ENCODE assay signal across 16 cellular contexts in the genomic region with DNA sequence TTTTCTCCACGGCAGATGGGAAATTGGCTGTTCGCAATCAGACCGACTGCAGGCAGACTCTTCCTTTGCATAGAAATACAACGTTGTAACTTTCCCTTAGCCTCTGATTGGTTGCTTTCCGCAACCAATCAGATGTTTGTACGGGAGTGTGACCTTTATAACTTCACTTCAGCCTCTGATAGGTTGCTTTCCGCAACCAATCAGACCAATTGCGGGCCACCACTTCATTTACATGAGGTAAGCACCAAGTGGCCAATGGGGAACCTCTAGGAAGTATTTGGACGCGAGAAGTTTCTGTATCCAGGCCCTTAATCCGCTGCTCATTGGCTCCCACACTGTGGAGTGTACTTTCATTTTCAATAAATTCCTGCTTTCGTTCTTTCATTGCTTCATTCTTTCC. TPM values are rescaled to one million over a fixed set of nuclear protein-coding genes. Genes with fewer than 3 reads are reported as not detected.
DNase-seq lines count a peak whose midpoint lies in the region; ATAC-seq, FAIRE-seq and TF ChIP-seq lines count a peak whose summit lies in the region.
"Had no signal": no experiment of that assay in that cellular context is flagged by ENCODE, and none has a peak within 500 bp of the region (broad histone marks: within the 10 kb centered on the region; RNA-seq: fewer than 3 reads in every experiment).

No MANE protein-coding gene starts in this region.

- FAIRE-seq in K562 (lab: Jason Lieb, UNC): no peak

- peaks cover 19% of the 10 kb centered on the region; the same call in 2 of the 3 replicates for H3K36me3 ChIP-seq in K562 (ENCODE audit: control insufficient read depth, insufficient read depth, low read length)

- no peaks in the 10 kb centered on the region for H3K9me3 ChIP-seq in K562 (replicated peaks; ENCODE audit: control insufficient read depth, insufficient read depth, low read depth, low read length)

- no peak overlapping the region for H3K4me3 ChIP-seq in K562
- H3K4me3 ChIP-seq: BLaER1 treated with 17β-estradiol and CSF1 and Interleukin-3, amounts not matched to agents 10 nM and 100 nM had no signal

- no peaks in the 10 kb centered on the region for H4K20me1 ChIP-seq in K562 (replicated peaks; ENCODE audit: control insufficient read depth, insufficient read depth, low read length)
- H4K20me1 ChIP-seq: BLaER1 treated with 17β-estradiol and CSF1 and Interleukin-3, amounts not matched to agents 10 nM and 100 nM had no signal

- H3K36me3 Mint-ChIP-seq in activated CD4-positive, alpha-beta T cell treated with anti-CD3 and anti-CD28 coated beads, Interleukin-2, amount 10 ng/mL, durations not matched to agents 24 days and 14 days (ENCODE audit: low read depth): peaks cover 38% of the 10 kb centered on the region
- H3K36me3 Mint-ChIP-seq in neural crest cell (ENCODE audit: low read depth): peaks cover 17% of the 10 kb centered on the region
- H3K36me3 Mint-ChIP-seq in activated naive CD4-positive, alpha-beta T cell treated with anti-CD3 and anti-CD28 coated beads, Interleukin-2, amount 50 U/mL, for 72 hours: peaks cover 15 to 22% of the 10 kb centered on the region in 2 donors

- H3K9me3 Mint-ChIP-seq in activated CD4-positive, alpha-beta T cell treated with anti-CD3 and anti-CD28 coated beads, Interleukin-2, amount 10 ng/mL, durations not matched to agents 24 days and 14 days: no peaks in the 10 kb centered on the region
- peaks cover 3% of the 10 kb centered on the region for H3K9me3 Mint-ChIP-seq in neural crest cell
- peaks cover 0 to 4% of the 10 kb centered on the region in 2 donors for H3K9me3 Mint-ChIP-seq in activated naive CD4-positive, alpha-beta T cell treated with anti-CD3 and anti-CD28 coated beads, Interleukin-2, amount 50 U/mL, for 72 hours
- H3K9me3 Mint-ChIP-seq: HFFc6 had no signal

- no peak for TF ChIP-seq RAD21 in K562 (CRISPR knock-in tag; conservative IDR thresholded peaks at IDR 0.05 in 1 of 2, IDR thresholded peaks at IDR 0.05 in 1 of 2)

- no peaks in the 10 kb centered on the region for H3K27me3 Mint-ChIP-seq in activated CD4-positive, alpha-beta T cell treated with anti-CD3 and anti-CD28 coated beads, Interleukin-2, amount 10 ng/mL, durations not matched to agents 24 days and 14 days
- H3K27me3 Mint-ChIP-seq in neural crest cell (ENCODE audit: low read depth): no peaks in the 10 kb centered on the region
- H3K27me3 Mint-ChIP-seq: CD4-positive, alpha-beta T cell had no signal

- in situ Hi-C loops in K562 (cut with MboI): no loop called here

- no peak overlapping the region for H2AFZ ChIP-seq in K562 (ENCODE audit: low read depth, low read length)

- H3K27ac ChIP-seq in K562 (ENCODE audit: extremely low read depth, low read depth, low read length): no peak overlapping the region
- H3K27ac ChIP-seq: BLaER1 treated with 17β-estradiol and CSF1 and Interleukin-3, amounts not matched to agents 10 nM and 100 nM; HL-60 had no signal

- WGBS in K562 (ENCODE audit: insufficient coverage, low coverage, missing lambda C conversion rate): 82% methylated on average over 12 of the region's 12 CpGs

- no peak overlapping the region for H3K9ac ChIP-seq in K562 (ENCODE audit: insufficient read depth in 1 of 2, low read depth in 2 of 2, low read length in 2 of 2)
- H3K9ac ChIP-seq: BLaER1 treated with 17β-estradiol and CSF1 and Interleukin-3, amounts not matched to agents 10 nM and 100 nM had no signal

- POLR2A ChIA-PET in K562 (lab: Yijun Ruan, JAX): no interaction called here

- H3K4me1 Mint-ChIP-seq in activated CD4-positive, alpha-beta T cell treated with anti-CD3 and anti-CD28 coated beads, Interleukin-2, amount 10 ng/mL, durations not matched to agents 24 days and 14 days: peaks cover 16% of the 10 kb centered on the region
- H3K4me1 Mint-ChIP-seq in neural crest cell: peaks cover 9% of the 10 kb centered on the region

- H3K27me3 ChIP-seq in K562 (ENCODE audit: control insufficient read depth in 2 of 2, insufficient read depth in 2 of 2, low read length in 2 of 2): no peaks in the 10 kb centered on the region
- H3K27me3 ChIP-seq: BLaER1 treated with 17β-estradiol and CSF1 and Interleukin-3, amounts not matched to agents 10 nM and 100 nM had no signal

- no peak for ATAC-seq in K562
- no peak for ATAC-seq in GM21447 (IDR thresholded peaks at IDR 0.05; ENCODE audit: unreplicated experiment)
- ATAC-seq in activated naive CD4-positive, alpha-beta T cell treated with anti-CD3 and anti-CD28 coated beads, Interleukin-2, amount 50 U/mL, for 72 hours: no peak

- no peak for TF ChIP-seq POLR2A in K562 (conservative IDR thresholded peaks at IDR 0.05)

- H3K4me3 Mint-ChIP-seq in activated CD4-positive, alpha-beta T cell treated with anti-CD3 and anti-CD28 coated beads, Interleukin-2, amount 10 ng/mL, durations not matched to agents 24 days and 14 days: no peak overlapping the region
- H3K4me3 Mint-ChIP-seq in neural crest cell: no peak overlapping the region
- H3K4me3 Mint-ChIP-seq: CD4-positive, alpha-beta T cell; HFFc6 had no signal

- no peak overlapping the region for H3K27ac Mint-ChIP-seq in activated CD4-positive, alpha-beta T cell treated with anti-CD3 and anti-CD28 coated beads, Interleukin-2, amount 10 ng/mL, durations not matched to agents 24 days and 14 days
- H3K27ac Mint-ChIP-seq in neural crest cell (ENCODE audit: unreplicated experiment): peak overlapping the region; percentile 43
- H3K27ac Mint-ChIP-seq in activated naive CD4-positive, alpha-beta T cell treated with anti-CD3 and anti-CD28 coated beads, Interleukin-2, amount 50 U/mL, for 72 hours: no peak overlapping the region
- H3K27ac Mint-ChIP-seq: CD4-positive, alpha-beta T cell; HFFc6 had no signal

- no peaks in the 10 kb centered on the region for H3K9me1 ChIP-seq in K562 (ENCODE audit: control insufficient read depth, insufficient read depth, low read length)

- H3K4me2 ChIP-seq in K562 (ENCODE audit: insufficient read depth, low read length): no peak overlapping the region
- H3K4me2 ChIP-seq: BLaER1 treated with 17β-estradiol and CSF1 and Interleukin-3, amounts not matched to agents 10 nM and 100 nM had no signal

- BruUV-seq in K562 (replicated peaks; lab: Mats Ljungman, UMichigan): no TSS peak

- CTCF ChIA-PET in K562 (lab: Yijun Ruan, JAX; ENCODE audit: low intra/inter-chr PET ratio): no interaction called here

- TF ChIP-seq CTCF in K562 (IDR thresholded peaks at IDR 0.05 in 2 of 3, conservative IDR thresholded peaks at IDR 0.05 in 1 of 3; ENCODE audit: insufficient read depth in 2 of 3, low read depth in 1 of 3, low read length in 3 of 3): no peak
- no peak for TF ChIP-seq CTCF in neural crest cell (conservative IDR thresholded peaks at IDR 0.05)

- peak; percentile 42 for DNase-seq in activated CD4-positive, alpha-beta T cell treated with anti-CD3 and anti-CD28 coated beads, Interleukin-2, amount 10 ng/mL, durations not matched to agents 24 days and 14 days
- no peak for DNase-seq in activated CD4-positive, alpha-beta T cell treated with anti-CD3 and anti-CD28 coated beads for 48 hours
- DNase-seq in K562 (ENCODE audit: extremely low read depth in 1 of 4, low spot score in 3 of 4): no peak
- no peak for DNase-seq in neural crest cell (ENCODE audit: low read depth, low spot score)
- DNase-seq in activated naive CD4-positive, alpha-beta T cell treated with anti-CD3 and anti-CD28 coated beads, Interleukin-2, amount 50 U/mL, for 72 hours (ENCODE audit: low spot score in 2 of 2): no peak
- no peak for DNase-seq in NCI-H748 treated with DMSO at 0.1 percent for 48 hours (lab: John Stamatoyannopoulos, UW)
- DNase-seq: 8988T; AML-193; Calu3; CD4-positive, alpha-beta T cell; DMS 273 treated with DMSO at 0.1 percent for 48 hours; HCEC 1CT; HFFc6 had no signal

- H3K4me1 ChIP-seq in K562 (replicated peaks in 1 of 2; ENCODE audit: control insufficient read depth in 2 of 2, insufficient read depth in 2 of 2, low read length in 2 of 2): peaks cover 0 to 15% of the 10 kb centered on the region in 2 experiments; a peak in 3 of 5 replicates
- H3K4me1 ChIP-seq: BLaER1 treated with 17β-estradiol and CSF1 and Interleukin-3, amounts not matched to agents 10 nM and 100 nM had no signal

- no peak for TF ChIP-seq EP300 in K562 (IDR thresholded peaks at IDR 0.05; ENCODE audit: low read length)

- intact Hi-C loops in activated CD4-positive, alpha-beta T cell treated with anti-CD3 and anti-CD28 coated beads, Interleukin-2, amount 10 ng/mL, durations not matched to agents 24 days and 14 days (cut with micrococcal nuclease): no loop called here
- intact Hi-C loops in K562 (cut with micrococcal nuclease): loop anchor here (5.0 kb wide), 1 partner anchor 47 kb away; the partner anchor contains the start of gene HAT1

- H3K79me2 ChIP-seq in K562 (ENCODE audit: control insufficient read depth, insufficient read depth, low read length): peaks cover 10% of the 10 kb centered on the region

RNA-seq across cellular contexts. Expression of gene SLC25A12, which starts 19.1 kb away (rescaled TPM):
- total RNA-seq in activated CD4-positive, alpha-beta T cell treated with anti-CD3 and anti-CD28 coated beads, Interleukin-2, amount 10 ng/mL, durations not matched to agents 24 days and 14 days: 30.9 and 34.3 TPM in 2 replicates
- 36.2 and 70.5 TPM in 2 replicates for total RNA-seq in K562 (2011; cell fraction: chromatin; rRNA removed; ENCODE audit: low replicate concordance)
- total RNA-seq in K562 (2011; cell fraction: nucleolus; rRNA removed): 12.8 and 19.2 TPM in 2 replicates
- 30.2 and 31.1 TPM in 2 replicates for total RNA-seq in K562 (2011; cell fraction: nucleoplasm; rRNA removed)
- total RNA-seq in K562 (2014; rRNA removed) (13.5 and 17.5 TPM in 2 replicates), K562 (2014; rRNA removed; fragmentation: Illumina TruSeq; extraction: Trizol) (23.8 and 24.6 TPM in 2 replicates), K562 (2015; rRNA removed; fragmentation: Illumina TruSeq; extraction: Trizol) (22.6 and 22.7 TPM in 2 replicates), K562 (2021) (20.5 and 21.3 TPM in 2 replicates), neural crest cell (20.4 and 20.5 TPM in 2 replicates)
- polyA plus RNA-seq in K562 (2011; rRNA removed) (27.1 and 36.5 TPM in 2 replicates), K562 (2014; fragmentation: Illumina TruSeq; extraction: Trizol) (20.3 and 21.7 TPM in 2 replicates), K562 (2014; fragmentation: Nextera tagmentation; extraction: Ambion mirVana) (10 to 100 TPM; 18.3 to 31.5 TPM), K562 (2014; rRNA removed) (17.6 and 23.2 TPM in 2 replicates)
- 14.3 and 17.6 TPM in 2 replicates for polyA plus RNA-seq in K562 (2011; cell fraction: cytosol; rRNA removed)
- 33.7 and 36.3 TPM in 2 replicates for polyA plus RNA-seq in K562 (2011; cell fraction: nucleus; rRNA removed)
- 14.2 and 15.0 TPM in 2 replicates for polyA plus RNA-seq in K562 (2012)
- polyA minus RNA-seq in K562 (2011; rRNA and poly(A)+ RNA removed): 41.6 and 43.3 TPM in 2 replicates
- polyA minus RNA-seq in K562 (2011; cell fraction: cytosol; rRNA and poly(A)+ RNA removed): 12.9 and 19.3 TPM in 2 replicates
- 17.6 and 21.2 TPM in 2 replicates for polyA minus RNA-seq in K562 (2011; cell fraction: nucleus; rRNA and poly(A)+ RNA removed)
- 10 to 100 TPM; 13.6 to 33.3 TPM for total RNA-seq in activated naive CD4-positive, alpha-beta T cell treated with anti-CD3 and anti-CD28 coated beads, Interleukin-2, amount 50 U/mL, for 72 hours

RNA-seq across cellular contexts. Expression of gene HAT1, which starts 47.3 kb away (rescaled TPM):
- 74.6 and 77.1 TPM in 2 replicates for total RNA-seq in activated CD4-positive, alpha-beta T cell treated with anti-CD3 and anti-CD28 coated beads, Interleukin-2, amount 10 ng/mL, durations not matched to agents 24 days and 14 days
- total RNA-seq in K562 (2011; cell fraction: chromatin; rRNA removed; ENCODE audit: low replicate concordance): 45.2 and 99.1 TPM in 2 replicates
- 30.7 and 34.7 TPM in 2 replicates for total RNA-seq in K562 (2011; cell fraction: nucleolus; rRNA removed)
- total RNA-seq in K562 (2011; cell fraction: nucleoplasm; rRNA removed): 57.9 and 59.7 TPM in 2 replicates
- total RNA-seq in K562 (2014; rRNA removed) (104 and 125 TPM in 2 replicates), K562 (2014; rRNA removed; fragmentation: Illumina TruSeq; extraction: Trizol) (216 and 262 TPM in 2 replicates), K562 (2015; rRNA removed; fragmentation: Illumina TruSeq; extraction: Trizol) (159 and 171 TPM in 2 replicates), K562 (2021) (148 and 162 TPM in 2 replicates), neural crest cell (70.8 and 77.7 TPM in 2 replicates)
- polyA plus RNA-seq in K562 (2011; rRNA removed) (176 and 298 TPM in 2 replicates), K562 (2014; fragmentation: Illumina TruSeq; extraction: Trizol) (243 and 269 TPM in 2 replicates), K562 (2014; fragmentation: Nextera tagmentation; extraction: Ambion mirVana) (100 to 1,000 TPM; 369 to 384 TPM), K562 (2014; rRNA removed) (217 and 244 TPM in 2 replicates)
- polyA plus RNA-seq in K562 (2011; cell fraction: cytosol; rRNA removed): 44.8 and 95.3 TPM in 2 replicates
- polyA plus RNA-seq in K562 (2011; cell fraction: nucleus; rRNA removed): 22.2 and 34.5 TPM in 2 replicates
- 157 and 173 TPM in 2 replicates for polyA plus RNA-seq in K562 (2012)
- 190 and 212 TPM in 2 replicates for polyA minus RNA-seq in K562 (2011; rRNA and poly(A)+ RNA removed)
- 43.4 and 67.5 TPM in 2 replicates for polyA minus RNA-seq in K562 (2011; cell fraction: cytosol; rRNA and poly(A)+ RNA removed)
- 25.4 and 46.1 TPM in 2 replicates for polyA minus RNA-seq in K562 (2011; cell fraction: nucleus; rRNA and poly(A)+ RNA removed)
- total RNA-seq in activated naive CD4-positive, alpha-beta T cell treated with anti-CD3 and anti-CD28 coated beads, Interleukin-2, amount 50 U/mL, for 72 hours: 10 to 100 TPM; 75.4 to 76.2 TPM
